Comparison of ENCODE assay signal across 1 cellular context in the genomic region with DNA sequence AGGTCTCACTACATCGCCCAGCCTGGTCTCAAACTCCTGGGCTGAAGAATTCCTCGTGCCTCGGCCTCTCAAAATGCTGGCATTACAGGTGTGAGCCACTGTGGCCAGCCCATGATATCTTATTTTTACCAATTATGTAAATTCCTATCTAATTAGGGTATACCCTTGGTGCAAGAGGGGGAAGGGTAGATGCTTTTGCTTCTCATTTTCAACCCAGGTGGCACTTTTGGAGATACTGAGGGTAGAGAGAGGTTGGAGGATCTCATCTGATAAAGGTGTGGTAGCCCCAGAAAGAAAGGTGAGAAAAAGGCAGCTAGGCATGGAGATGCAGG.
TF ChIP-seq lines count a peak whose summit lies in the region.

No MANE protein-coding gene starts in this region.

TF ChIP-seq in GM12878, 131 proteins besides CTCF, POLR2A, EP300 and RAD21 (continued from another document):
- TF ChIP-seq, protein P1, sequence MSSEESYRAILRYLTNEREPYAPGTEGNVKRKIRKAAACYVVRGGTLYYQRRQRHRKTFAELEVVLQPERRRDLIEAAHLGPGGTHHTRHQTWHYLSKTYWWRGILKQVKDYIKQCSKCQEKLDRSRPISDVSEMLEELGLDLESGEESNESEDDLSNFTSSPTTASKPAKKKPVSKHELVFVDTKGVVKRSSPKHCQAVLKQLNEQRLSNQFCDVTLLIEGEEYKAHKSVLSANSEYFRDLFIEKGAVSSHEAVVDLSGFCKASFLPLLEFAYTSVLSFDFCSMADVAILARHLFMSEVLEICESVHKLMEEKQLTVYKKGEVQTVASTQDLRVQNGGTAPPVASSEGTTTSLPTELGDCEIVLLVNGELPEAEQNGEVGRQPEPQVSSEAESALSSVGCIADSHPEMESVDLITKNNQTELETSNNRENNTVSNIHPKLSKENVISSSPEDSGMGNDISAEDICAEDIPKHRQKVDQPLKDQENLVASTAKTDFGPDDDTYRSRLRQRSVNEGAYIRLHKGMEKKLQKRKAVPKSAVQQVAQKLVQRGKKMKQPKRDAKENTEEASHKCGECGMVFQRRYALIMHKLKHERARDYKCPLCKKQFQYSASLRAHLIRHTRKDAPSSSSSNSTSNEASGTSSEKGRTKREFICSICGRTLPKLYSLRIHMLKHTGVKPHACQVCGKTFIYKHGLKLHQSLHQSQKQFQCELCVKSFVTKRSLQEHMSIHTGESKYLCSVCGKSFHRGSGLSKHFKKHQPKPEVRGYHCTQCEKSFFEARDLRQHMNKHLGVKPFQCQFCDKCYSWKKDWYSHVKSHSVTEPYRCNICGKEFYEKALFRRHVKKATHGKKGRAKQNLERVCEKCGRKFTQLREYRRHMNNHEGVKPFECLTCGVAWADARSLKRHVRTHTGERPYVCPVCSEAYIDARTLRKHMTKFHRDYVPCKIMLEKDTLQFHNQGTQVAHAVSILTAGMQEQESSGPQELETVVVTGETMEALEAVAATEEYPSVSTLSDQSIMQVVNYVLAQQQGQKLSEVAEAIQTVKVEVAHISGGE (CRISPR knock-in tag; IDR thresholded peaks at IDR 0.05), result no peak
